In genomic region chr21:42233067-42233981, GRCh38 we compare ENCODE assay signal across 8 cellular contexts. TPM values are rescaled to one million over a fixed set of nuclear protein-coding genes. Genes with fewer than 3 reads are reported as not detected.
A peak's percentile ranks its signal among the peaks of the same experiment; 100 is the strongest.
DNase-seq lines count a peak whose midpoint lies in the region; ATAC-seq, FAIRE-seq and TF ChIP-seq lines count a peak whose summit lies in the region.

No MANE protein-coding gene starts in this region.

- H3K4me1 ChIP-seq in hepatocyte (ENCODE audit: insufficient read depth), result peaks cover 45% of the 10 kb centered on the region
- H3K4me1 ChIP-seq in small intestine (ENCODE audit: control insufficient read depth in 2 of 2, insufficient read depth in 1 of 2, low read depth in 1 of 2, low read length in 1 of 2), result peaks cover 17 to 22% of the 10 kb centered on the region in 2 donors

- TF ChIP-seq CTCF in hepatocyte (IDR thresholded peaks at IDR 0.05; ENCODE audit: poor library complexity), result peak; percentile 29

- H3K79me2 ChIP-seq in hepatocyte, result no peaks in the 10 kb centered on the region

- DNase-seq in NK-92 treated with Interleukin-12 subunit alpha and Interleukin-12 subunit beta, amount 100 ng/mL, for 24 hours (lab: John Stamatoyannopoulos, UW), result peak; percentile 39
- DNase-seq in NK-92 (lab: John Stamatoyannopoulos, UW; ENCODE audit: unreplicated experiment) (no peak), SKM-1 (lab: John Stamatoyannopoulos, UW; ENCODE audit: unreplicated experiment) (peak; percentile 82), hepatocyte (ENCODE audit: low spot score) (peak; percentile 74), small intestine (peak; percentile 74)
- peak; percentile 68 to 84 for DNase-seq in activated naive CD4-positive, alpha-beta T cell treated with anti-CD3 and anti-CD28 coated beads, Interleukin-2, amount 50 U/mL, for 72 hours (ENCODE audit: low spot score in 2 of 2)

- H3K4me3 ChIP-seq in hepatocyte (no peak overlapping the region), small intestine (ENCODE audit: low read depth in 1 of 2, low read length in 2 of 2) (no peak overlapping the region)

- peaks cover 5 to 16% of the 10 kb centered on the region in 2 donors for H3K36me3 Mint-ChIP-seq in activated naive CD4-positive, alpha-beta T cell treated with anti-CD3 and anti-CD28 coated beads, Interleukin-2, amount 50 U/mL, for 72 hours

- WGBS in hepatocyte (ENCODE audit: low lambda C conversion rate, missing lambda C conversion rate), result 39% methylated on average over 14 of the region's 14 CpGs
- WGBS in small intestine, 3 donors, result 20 to 28% (median 24%) methylated on average over 14 of the region's 14 CpGs

- no peaks in the 10 kb centered on the region for H3K9me2 ChIP-seq in hepatocyte (replicated peaks; ENCODE audit: insufficient read depth)

- H3K4me2 ChIP-seq in hepatocyte, result peak overlapping the region; percentile 95

- H3K9me3 ChIP-seq in hepatocyte (ENCODE audit: low read depth) (no peaks in the 10 kb centered on the region), small intestine (ENCODE audit: control insufficient read depth, low read depth) (no peaks in the 10 kb centered on the region)

- H3K27ac ChIP-seq in hepatocyte (peak overlapping the region; percentile 88), small intestine (ENCODE audit: low read depth in 1 of 2, low read length in 1 of 2) (peak overlapping the region; percentile 72 to 94)

- H3K27me3 ChIP-seq in hepatocyte, result no peaks in the 10 kb centered on the region
- H3K27me3 ChIP-seq in small intestine (ENCODE audit: control insufficient read depth in 2 of 2, insufficient read depth in 2 of 2, low read length in 2 of 2), result no peaks in the 10 kb centered on the region

- no peak overlapping the region for H2AFZ ChIP-seq in hepatocyte

- H3K36me3 ChIP-seq in hepatocyte (replicated peaks; ENCODE audit: insufficient read depth, low read depth), result no peaks in the 10 kb centered on the region
- H3K36me3 ChIP-seq in small intestine (ENCODE audit: control insufficient read depth in 2 of 2, insufficient read depth in 2 of 2, low read length in 2 of 2), result no peaks in the 10 kb centered on the region

- no peak for FAIRE-seq in small intestine (lab: Jason Lieb, UNC)

- no peaks in the 10 kb centered on the region for H3K9me3 Mint-ChIP-seq in activated naive CD4-positive, alpha-beta T cell treated with anti-CD3 and anti-CD28 coated beads, Interleukin-2, amount 50 U/mL, for 72 hours

- H4K20me1 ChIP-seq in hepatocyte (ENCODE audit: insufficient read depth, poor library complexity, severe bottlenecking), result no peaks in the 10 kb centered on the region

- ATAC-seq in HG03280 (IDR thresholded peaks at IDR 0.05; ENCODE audit: unreplicated experiment) (peak; percentile 49), GM19324 (IDR thresholded peaks at IDR 0.05; ENCODE audit: low FRiP score, unreplicated experiment) (no peak)
- ATAC-seq in activated naive CD4-positive, alpha-beta T cell treated with anti-CD3 and anti-CD28 coated beads, Interleukin-2, amount 50 U/mL, for 72 hours, result peak; percentile 62 to 67

- peak overlapping the region; percentile 86 to 93 for H3K27ac Mint-ChIP-seq in activated naive CD4-positive, alpha-beta T cell treated with anti-CD3 and anti-CD28 coated beads, Interleukin-2, amount 50 U/mL, for 72 hours

RNA-seq across cellular contexts. Expression of gene ABCG1, which starts 14.4 kb away (rescaled TPM):
- total RNA-seq in activated naive CD4-positive, alpha-beta T cell treated with anti-CD3 and anti-CD28 coated beads, Interleukin-2, amount 50 U/mL, for 72 hours, result 10 to 100 TPM; 15.4 to 24.4 TPM
- 7.2 and 10.7 TPM in 2 replicates for total RNA-seq in hepatocyte
- 8.4 and 14.0 TPM in 2 replicates for polyA plus RNA-seq in hepatocyte
- polyA plus RNA-seq in small intestine, result 10 to 100 TPM; 12.4 to 46.5 (median 30.0) TPM
